Comparison of ENCODE assay signal across 8 cellular contexts in the genomic region with DNA sequence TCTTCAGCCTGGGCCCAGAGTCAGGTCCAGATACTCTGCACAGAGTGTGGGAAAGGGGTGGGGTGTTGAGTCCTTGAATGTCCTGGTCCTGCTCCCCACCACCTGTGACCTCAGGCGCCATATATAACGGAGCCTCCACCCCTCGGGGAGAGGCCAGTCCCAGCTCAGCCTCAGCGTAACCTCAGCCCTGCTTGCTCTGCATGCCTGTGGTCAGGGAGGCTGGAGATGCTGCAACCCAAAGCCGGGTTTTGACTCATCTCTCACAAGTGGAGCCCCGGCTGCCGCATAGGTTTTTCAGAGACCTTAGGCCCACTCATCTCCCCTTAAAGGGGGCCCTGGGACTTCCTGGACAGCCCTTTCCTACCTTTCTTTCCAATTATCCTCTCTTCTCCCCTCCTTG. TPM values are rescaled to one million over a fixed set of nuclear protein-coding genes. Genes with fewer than 3 reads are reported as not detected.
DNase-seq lines count a peak whose midpoint lies in the region; ATAC-seq and TF ChIP-seq lines count a peak whose summit lies in the region.

No MANE protein-coding gene starts in this region.

- H3K9me3 ChIP-seq in CD8-positive, alpha-beta memory T cell (ENCODE audit: low read length), result no peaks in the 10 kb centered on the region

- H3K27ac Mint-ChIP-seq in CD8-positive, alpha-beta memory T cell, result peak overlapping the region; percentile 85 to 99 (median 90)

- CTCF ChIA-PET in CD8-positive, alpha-beta memory T cell (lab: Charles Lee), result interaction anchor here (1.0 to 1.6 kb wide), 4 partner anchors 15 to 116 kb away, joined by 3 to 5 read pairs (median 4); a partner anchor contains a TSS

- H3K36me3 Mint-ChIP-seq in CD8-positive, alpha-beta memory T cell, result peaks cover 0 to 31% (median 7%) of the 10 kb centered on the region in 3 donors

- peak overlapping the region; percentile 83 to 98 (median 89) for H3K4me3 Mint-ChIP-seq in CD8-positive, alpha-beta memory T cell

- H3K27me3 ChIP-seq in CD8-positive, alpha-beta memory T cell (ENCODE audit: insufficient read depth, low read length, poor library complexity, severe bottlenecking), result no peaks in the 10 kb centered on the region

- peaks cover under 1% of the 10 kb centered on the region for H3K36me3 ChIP-seq in CD8-positive, alpha-beta memory T cell (ENCODE audit: insufficient read depth, low read length)

- H3K27me3 Mint-ChIP-seq in CD8-positive, alpha-beta memory T cell, result peaks cover 0 to 1% of the 10 kb centered on the region in 2 donors

- no peaks in the 10 kb centered on the region for H3K9me3 Mint-ChIP-seq in CD8-positive, alpha-beta memory T cell

- TF ChIP-seq CTCF in GM20000 (IDR thresholded peaks at IDR 0.05; ENCODE audit: extremely low read depth, missing control alignments), result no peak

- H3K4me3 ChIP-seq in CD8-positive, alpha-beta memory T cell (ENCODE audit: low read length), result peak overlapping the region; percentile 93

- DNase-seq in CD8-positive, alpha-beta memory T cell, result peak in 3 of 5 donors; percentile 32 to 80 (median 42)
- DNase-seq in GM20000 (ENCODE audit: low spot score) (peak; percentile 85), fibroblast of gingiva (ENCODE audit: low read depth) (peak; percentile 81), hippocampal formation (lab: John Stamatoyannopoulos, UW) (no peak), cerebellum (ENCODE audit: low spot score) (no peak)
- peak; percentile 86 for DNase-seq in activated CD4-positive, alpha-beta T cell treated with anti-CD3 and anti-CD28 coated beads for 48 hours
- DNase-seq in stimulated activated CD8-positive, alpha-beta memory T cell treated with anti-CD3 and anti-CD28 coated beads, Interleukin-15, amount 100 ng/mL, for 48 hours (ENCODE audit: low read depth in 2 of 2), result peak; percentile 79 to 81

- H3K4me1 Mint-ChIP-seq in CD8-positive, alpha-beta memory T cell, result peaks cover 72 to 95% (median 85%) of the 10 kb centered on the region in 3 donors

- peak overlapping the region; percentile 55 for H3K27ac ChIP-seq in CD8-positive, alpha-beta memory T cell (ENCODE audit: low read depth, low read length)

- POLR2A ChIA-PET in CD8-positive, alpha-beta memory T cell (lab: Charles Lee), result interaction anchor here (3.9 kb wide), 1 partner anchor 25 kb away, joined by 20 read pairs; a partner anchor contains a TSS

- peaks cover 82% of the 10 kb centered on the region for H3K4me1 ChIP-seq in CD8-positive, alpha-beta memory T cell (ENCODE audit: insufficient read depth, low read length)

- ATAC-seq in HG03565 (IDR thresholded peaks at IDR 0.05; ENCODE audit: unreplicated experiment), result peak; percentile 69

RNA-seq across cellular contexts. Expression of a gene that starts 1.3 kb away (rescaled TPM):
- 100 to 1,000 TPM; 339 TPM for total RNA-seq in CD8-positive, alpha-beta memory T cell
- polyA plus RNA-seq in CD8-positive, alpha-beta memory T cell, result 292 TPM
- not detected for total RNA-seq in cerebellum

RNA-seq across cellular contexts. Expression of a gene that starts 25.0 kb away (rescaled TPM):
- 10 to 100 TPM; 15.8 to 18.7 TPM for total RNA-seq in CD8-positive, alpha-beta memory T cell
- 0.70 TPM for polyA plus RNA-seq in CD8-positive, alpha-beta memory T cell
- total RNA-seq in cerebellum, result 27.9 TPM

RNA-seq across cellular contexts. Expression of a gene that starts 25.2 kb away (rescaled TPM):
- 10 to 100 TPM; 50.4 to 52.0 TPM for total RNA-seq in CD8-positive, alpha-beta memory T cell
- polyA plus RNA-seq in CD8-positive, alpha-beta memory T cell, result 3.3 TPM
- 24.6 TPM for total RNA-seq in cerebellum

RNA-seq across cellular contexts. Expression of a gene that starts 26.3 kb away (rescaled TPM):
- total RNA-seq in CD8-positive, alpha-beta memory T cell, result 10 to 100 TPM; 67.0 to 68.4 TPM
- polyA plus RNA-seq in CD8-positive, alpha-beta memory T cell, result 15.4 TPM
- 2.9 TPM for total RNA-seq in cerebellum

Comparison
In these comparisons a context has a peak if more than half of its experiments do, and no peak if none do; other contexts are left out.
1. DNase-seq: peak in CD8-positive, alpha-beta memory T cell (3 of 5), GM20000 (single experiment), activated CD4-positive, alpha-beta T cell treated with anti-CD3 and anti-CD28 coated beads for 48 hours (single experiment), fibroblast of gingiva (single experiment) and stimulated activated CD8-positive, alpha-beta memory T cell treated with anti-CD3 and anti-CD28 coated beads, Interleukin-15, amount 100 ng/mL, for 48 hours (2 of 2); none in hippocampal formation (0 of 2) and cerebellum (single experiment).
2. RNA of a gene that starts 1.3 kb away (total RNA-seq): 339 TPM in CD8-positive, alpha-beta memory T cell; not detected in cerebellum (single experiment); every median in the first group is over 100 times any median in the second.